26 cellular contexts compared by ENCODE assay signal in the genomic region with DNA sequence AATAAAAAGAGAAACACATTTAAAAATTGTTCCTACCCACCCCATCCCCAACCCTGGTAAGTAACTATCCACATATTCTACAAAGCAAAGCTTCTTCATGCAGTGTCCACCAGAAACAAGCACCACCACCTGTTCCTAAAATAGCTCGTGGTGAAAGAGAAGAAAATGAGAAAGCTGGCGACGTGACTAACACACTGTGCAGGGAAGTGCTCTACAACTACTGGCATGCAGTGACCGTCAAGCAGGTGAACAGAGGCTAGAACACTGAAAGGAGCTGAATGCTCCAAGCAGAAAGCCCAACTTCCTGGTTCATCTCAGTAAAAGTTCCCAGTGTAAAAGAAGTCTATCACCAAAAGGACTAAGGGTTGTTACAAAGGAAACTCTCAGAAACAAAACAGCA.
DNase-seq lines count a peak whose midpoint lies in the region; ATAC-seq and TF ChIP-seq lines count a peak whose summit lies in the region.
"Had no signal": no experiment of that assay in that cellular context is flagged by ENCODE, and none has a peak within 500 bp of the region (broad histone marks: within the 10 kb centered on the region; RNA-seq: fewer than 3 reads in every experiment).

No MANE protein-coding gene starts in this region.

- CTCF ChIA-PET in CD4-positive, alpha-beta T cell (lab: Charles Lee), result no interaction called here

- ATAC-seq in gastrocnemius medialis (peak; percentile 88 to 97), HG03045 (IDR thresholded peaks at IDR 0.05; ENCODE audit: unreplicated experiment) (no peak)
- no peak for ATAC-seq in CD4-positive, alpha-beta T cell (ENCODE audit: poor library complexity)

- no peak overlapping the region for H3K4me3 ChIP-seq in gastrocnemius medialis
- H3K4me3 ChIP-seq: skin epidermis had no signal

- H3K4me3 Mint-ChIP-seq in CD4-positive, alpha-beta T cell, result no peak overlapping the region
- H3K4me3 Mint-ChIP-seq: activated CD4-positive, alpha-beta memory T cell treated with anti-CD3 and anti-CD28 coated beads, Interleukin-2, amount 10 ng/mL, durations not matched to agents 7 days and 5 days; CD4-positive, alpha-beta memory T cell; central memory CD8-positive, alpha-beta T cell; endodermal cell had no signal

- POLR2A ChIA-PET in CD4-positive, alpha-beta T cell (lab: Charles Lee), result no interaction called here

- no peak for TF ChIP-seq POLR2A in gastrocnemius medialis (IDR thresholded peaks at IDR 0.05)

- no peaks in the 10 kb centered on the region for H3K4me1 Mint-ChIP-seq in CD4-positive, alpha-beta T cell (ENCODE audit: low read depth)
- H3K4me1 Mint-ChIP-seq: activated CD4-positive, alpha-beta memory T cell treated with anti-CD3 and anti-CD28 coated beads, Interleukin-2, amount 10 ng/mL, durations not matched to agents 7 days and 5 days; CD4-positive, alpha-beta memory T cell; central memory CD8-positive, alpha-beta T cell; endodermal cell had no signal

- H3K27ac ChIP-seq in gastrocnemius medialis, result peak overlapping the region in 1 of 4 donors; percentile 8
- no peak overlapping the region for H3K27ac ChIP-seq in CD4-positive, alpha-beta T cell (ENCODE audit: low read depth, low read length)
- H3K27ac ChIP-seq: neutrophil, skin epidermis had no signal

- peak; percentile 19 for DNase-seq in LHCN-M2 (ENCODE audit: low read depth)
- peak; percentile 34 for DNase-seq in cerebellar cortex (ENCODE audit: low spot score)
- DNase-seq in kidney tubule cell (ENCODE audit: low spot score), result peak; percentile 53
- DNase-seq in gastrocnemius medialis, result peak in 1 of 2 donors; percentile 45
- no peak for DNase-seq in posterior vena cava (ENCODE audit: low spot score)
- no peak for DNase-seq in CD4-positive, alpha-beta T cell
- DNase-seq: activated CD4-positive, alpha-beta memory T cell treated with anti-CD3 and anti-CD28 coated beads, Interleukin-2, amount 10 ng/mL, durations not matched to agents 7 days and 5 days; activated CD8-positive, alpha-beta memory T cell treated with anti-CD3 and anti-CD28 coated beads, Interleukin-2, amount 50 U/mL, for 4 hours; activated naive CD4-positive, alpha-beta T cell; CD4-positive, alpha-beta memory T cell; dermis blood vessel endothelial cell; endodermal cell; GOT3; KG1; kidney; mesenchymal stem cell; MM.1S; NCI-H1930; NCI-H526; NK-92 treated with Interleukin-12 subunit alpha and Interleukin-12 subunit beta, amount 100 ng/mL, for 24 hours; SHP77 treated with DMSO at 0.1 percent for 48 hours; stimulated activated naive CD4-positive, alpha-beta T cell treated with Interleukin-2 at 50 U/mL for 16 hours had no signal

- H3K27ac Mint-ChIP-seq in CD4-positive, alpha-beta T cell, result no peak overlapping the region
- H3K27ac Mint-ChIP-seq: activated CD4-positive, alpha-beta memory T cell treated with anti-CD3 and anti-CD28 coated beads, Interleukin-2, amount 10 ng/mL, durations not matched to agents 7 days and 5 days; endodermal cell had no signal

- no peaks in the 10 kb centered on the region for H3K27me3 ChIP-seq in gastrocnemius medialis
- no peaks in the 10 kb centered on the region for H3K27me3 ChIP-seq in CD4-positive, alpha-beta T cell (ENCODE audit: control insufficient read depth, insufficient read depth, low read length)
- H3K27me3 ChIP-seq: neutrophil had no signal

- peaks cover 9 to 16% of the 10 kb centered on the region in 2 donors for H3K4me1 ChIP-seq in gastrocnemius medialis

- TF ChIP-seq CTCF in gastrocnemius medialis (IDR thresholded peaks at IDR 0.05 in 4 of 5, conservative IDR thresholded peaks at IDR 0.05 in 1 of 5), result no peak
- no peak for TF ChIP-seq CTCF in CD4-positive, alpha-beta T cell (IDR thresholded peaks at IDR 0.05)

- intact Hi-C loops in gastrocnemius medialis (cut with DNase I; ENCODE audit: low total_unique reads), result loop anchor here (2.0 kb wide), 1 partner anchor 266 kb away; no protein-coding TSS in a partner anchor
- intact Hi-C loops in posterior vena cava (cut with DNase I), result no loop called here
- intact Hi-C loops in CD4-positive, alpha-beta T cell (cut with DNase I, micrococcal nuclease), result no loop called here

- H3K27me3 Mint-ChIP-seq in CD4-positive, alpha-beta T cell, result no peaks in the 10 kb centered on the region
- H3K27me3 Mint-ChIP-seq: activated CD4-positive, alpha-beta memory T cell treated with anti-CD3 and anti-CD28 coated beads, Interleukin-2, amount 10 ng/mL, durations not matched to agents 7 days and 5 days; CD4-positive, alpha-beta memory T cell; central memory CD8-positive, alpha-beta T cell had no signal

- no peaks in the 10 kb centered on the region for H3K9me3 ChIP-seq in gastrocnemius medialis
- no peaks in the 10 kb centered on the region for H3K9me3 ChIP-seq in CD4-positive, alpha-beta T cell (ENCODE audit: control insufficient read depth, low read length)
- H3K9me3 ChIP-seq: neutrophil had no signal

- H3K9me3 Mint-ChIP-seq in CD4-positive, alpha-beta T cell, result no peaks in the 10 kb centered on the region
- H3K9me3 Mint-ChIP-seq: activated CD4-positive, alpha-beta memory T cell treated with anti-CD3 and anti-CD28 coated beads, Interleukin-2, amount 10 ng/mL, durations not matched to agents 7 days and 5 days; CD4-positive, alpha-beta memory T cell; central memory CD8-positive, alpha-beta T cell; endodermal cell had no signal

- H3K36me3 Mint-ChIP-seq in CD4-positive, alpha-beta T cell (ENCODE audit: low read depth), result peaks cover 87% of the 10 kb centered on the region

- peaks cover 0 to 30% of the 10 kb centered on the region in 2 donors for H3K36me3 ChIP-seq in gastrocnemius medialis
- H3K36me3 ChIP-seq: neutrophil had no signal

- in situ Hi-C loops in gastrocnemius medialis (cut with MboI; ENCODE audit: low sequenced_read_pairs in 4 of 4), result loop anchor here in 2 of 4 donors (25.0 kb wide), 1 partner anchor 271 kb away; no protein-coding TSS in a partner anchor

Comparison
In these comparisons a context has a peak if more than half of its experiments do, and no peak if none do; other contexts are left out.
1. DNase-seq: peak in LHCN-M2 (single experiment), cerebellar cortex (single experiment) and kidney tubule cell (single experiment); none in posterior vena cava (single experiment) and CD4-positive, alpha-beta T cell (0 of 10).
2. ATAC-seq: peak in gastrocnemius medialis (2 of 2); none in HG03045 (single experiment) and CD4-positive, alpha-beta T cell (single experiment).